8 cellular contexts compared by ENCODE assay signal in the genomic region with DNA sequence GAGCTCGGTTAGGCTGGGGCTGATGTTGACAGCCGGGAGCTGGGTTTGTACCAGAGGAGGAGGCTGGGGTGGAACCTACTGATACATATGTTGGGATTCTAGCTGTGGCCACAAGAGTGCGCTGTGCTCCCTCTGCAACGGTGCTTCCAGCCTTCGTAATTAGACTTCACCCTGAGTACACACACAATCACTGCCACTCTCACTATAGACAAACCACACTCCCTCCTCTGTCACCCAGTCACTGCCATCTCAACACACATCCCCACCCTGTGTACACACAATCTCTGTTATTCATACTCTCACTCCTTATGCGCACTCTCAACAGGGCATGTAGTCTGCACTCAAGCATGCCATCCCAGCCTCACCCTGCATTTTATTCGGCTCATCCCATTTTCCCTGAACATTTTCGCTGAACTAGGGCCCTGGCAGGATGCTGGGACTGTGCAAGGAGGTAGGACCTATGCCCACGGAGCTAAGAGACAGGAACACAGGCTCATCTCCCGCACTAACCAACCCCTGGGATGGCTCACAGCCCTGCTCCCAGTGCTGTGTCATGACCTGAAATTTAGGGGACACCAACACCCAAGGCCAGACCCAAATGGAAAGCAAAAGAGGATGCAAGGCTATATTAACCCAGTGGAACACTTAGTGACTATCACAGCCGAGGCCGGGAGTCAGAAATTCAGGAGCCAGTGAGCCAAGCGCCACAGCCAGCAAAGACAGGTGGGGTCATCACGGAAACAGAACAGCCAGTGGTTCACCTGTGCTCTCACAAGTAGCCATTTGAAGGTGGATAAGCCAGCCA. TPM values are rescaled to one million over a fixed set of nuclear protein-coding genes. Genes with fewer than 3 reads are reported as not detected.
A peak's percentile ranks its signal among the peaks of the same experiment; 100 is the strongest.
DNase-seq lines count a peak whose midpoint lies in the region; ATAC-seq, FAIRE-seq and TF ChIP-seq lines count a peak whose summit lies in the region.

No MANE protein-coding gene starts in this region.

- no peak overlapping the region for H2AFZ ChIP-seq in HepG2 (ENCODE audit: low read length)

- no peaks in the 10 kb centered on the region for H3K36me3 Mint-ChIP-seq in CD4-positive, alpha-beta T cell (ENCODE audit: low read depth)
- peaks cover 2% of the 10 kb centered on the region for H3K36me3 Mint-ChIP-seq in chondrocyte (ENCODE audit: low read depth)

- peak; percentile 84 for ATAC-seq in CD4-positive, alpha-beta T cell (ENCODE audit: poor library complexity)
- ATAC-seq in HepG2: peak; percentile 86
- no peak for ATAC-seq in GM19023 (IDR thresholded peaks at IDR 0.05; ENCODE audit: unreplicated experiment)

- peak; percentile 29 to 62 (median 44) for DNase-seq in CD4-positive, alpha-beta T cell
- DNase-seq in HFF-Myc (ENCODE audit: extremely low read depth, low read depth) (peak; percentile 44), NCI-H460 (ENCODE audit: extremely low read depth, low read depth) (peak; percentile 38), chondrocyte (ENCODE audit: low spot score) (no peak), HepG2 (ENCODE audit: low spot score) (peak; percentile 54)
- DNase-seq in activated CD4-positive, alpha-beta T cell treated with anti-CD3 and anti-CD28 coated beads for 24 hours (ENCODE audit: low read depth in 2 of 2): peak; percentile 39 to 49
- DNase-seq in stimulated activated CD4-positive, alpha-beta T cell treated with anti-CD3 and anti-CD28 coated beads, Interleukin-4, amount 100 ng/mL, for 24 hours: peak; percentile 67

- H3K27ac Mint-ChIP-seq in CD4-positive, alpha-beta T cell: no peak overlapping the region
- H3K27ac Mint-ChIP-seq in chondrocyte (ENCODE audit: unreplicated experiment): peak overlapping the region; percentile 42

- H3K4me3 ChIP-seq in HFF-Myc (replicated peaks; ENCODE audit: low read depth, low read length): no peak overlapping the region
- no peak overlapping the region for H3K4me3 ChIP-seq in HepG2 (replicated peaks in 1 of 3; ENCODE audit: insufficient read depth in 1 of 3, low read depth in 2 of 3, low read length in 3 of 3)

- CTCF ChIA-PET in CD4-positive, alpha-beta T cell (lab: Charles Lee): interaction anchor here (1.0 to 1.5 kb wide), 3 partner anchors 66 to 983 kb away, joined by 3 to 8 read pairs (median 6); partner anchors contain the start of gene CLSPN
- CTCF ChIA-PET in HepG2 (lab: Yijun Ruan, JAX; ENCODE audit: low intra/inter-chr PET ratio, low total read pairs): interaction anchor here (1.1 to 3.8 kb wide), 3 partner anchors 65 to 98 kb away, joined by 3 to 81 read pairs (median 14); no protein-coding TSS in a partner anchor

- intact Hi-C loops in CD4-positive, alpha-beta T cell (cut with DNase I, micrococcal nuclease): loop anchor here (1.0 to 2.0 kb wide), 5 partner anchors 66 to 512 kb away; no protein-coding TSS in a partner anchor
- intact Hi-C loops in HepG2 (cut with micrococcal nuclease; ENCODE audit: unreplicated experiment): loop anchor here (1.0 kb wide), 2 partner anchors 66 to 80 kb away; no protein-coding TSS in a partner anchor

- H3K9ac ChIP-seq in HepG2 (ENCODE audit: insufficient read depth, low read depth, low read length): no peak overlapping the region

- no peaks in the 10 kb centered on the region for H3K9me3 ChIP-seq in CD4-positive, alpha-beta T cell (ENCODE audit: control insufficient read depth, low read length)
- no peaks in the 10 kb centered on the region for H3K9me3 ChIP-seq in HepG2 (ENCODE audit: low read length)

- peak; percentile 80 for TF ChIP-seq RAD21 in HepG2 (CRISPR knock-in tag; IDR thresholded peaks at IDR 0.05)

- TF ChIP-seq POLR2A in HepG2 (IDR thresholded peaks at IDR 0.05; ENCODE audit: insufficient read depth in 1 of 2, low read depth in 2 of 2, low read length in 2 of 2): no peak

- no peak overlapping the region for H3K4me2 ChIP-seq in HepG2 (ENCODE audit: low read depth, low read length)

- no peak overlapping the region for H3K27ac ChIP-seq in CD4-positive, alpha-beta T cell (ENCODE audit: low read depth, low read length)
- no peak overlapping the region for H3K27ac ChIP-seq in HepG2 (ENCODE audit: extremely low read length, insufficient read depth, low read length)

- WGBS in HepG2 (ENCODE audit: low lambda C conversion rate): 30% methylated on average over 12 of the region's 14 CpGs

- H3K27me3 Mint-ChIP-seq in CD4-positive, alpha-beta T cell: peaks cover 58% of the 10 kb centered on the region
- H3K27me3 Mint-ChIP-seq in chondrocyte (ENCODE audit: low read depth): peaks cover 12% of the 10 kb centered on the region

- no peaks in the 10 kb centered on the region for H3K36me3 ChIP-seq in HepG2 (replicated peaks in 1 of 2; ENCODE audit: control insufficient read depth in 1 of 2, insufficient read depth in 2 of 2, low read length in 2 of 2)

- peak; percentile 73 for TF ChIP-seq CTCF in CD4-positive, alpha-beta T cell (IDR thresholded peaks at IDR 0.05)
- TF ChIP-seq CTCF in HFF-Myc (IDR thresholded peaks at IDR 0.05; ENCODE audit: low read depth, low read length, missing control alignments) (peak; percentile 86), chondrocyte (IDR thresholded peaks at IDR 0.05) (peak; percentile 91), HepG2 (CRISPR knock-in tag; IDR thresholded peaks at IDR 0.05) (peak; percentile 93)

- FAIRE-seq in HepG2 (lab: Jason Lieb, UNC): peak; percentile 77

- TF ChIP-seq EP300 in HepG2 (IDR thresholded peaks at IDR 0.05; ENCODE audit: low read depth in 2 of 2, low read length in 2 of 2): no peak
- no peak for TF ChIP-seq EP300 in HepG2 (CRISPR knock-in tag; IDR thresholded peaks at IDR 0.05; ENCODE audit: borderline replicate concordance)

- H4K20me1 ChIP-seq in HepG2 (ENCODE audit: insufficient read depth, low read length): no peaks in the 10 kb centered on the region

- in situ Hi-C loops in HepG2 (cut with HindIII; ENCODE audit: extremely low pct_ligation_motif_present, low pct_unique_long_range_greater_than_20kb): loop anchor here (5.0 kb wide), 1 partner anchor 66 kb away; no protein-coding TSS in a partner anchor

- H3K4me1 ChIP-seq in HepG2 (ENCODE audit: insufficient read depth, low read length): no peaks in the 10 kb centered on the region

- peaks cover 36% of the 10 kb centered on the region for H3K27me3 ChIP-seq in CD4-positive, alpha-beta T cell (ENCODE audit: control insufficient read depth, insufficient read depth, low read length)
- peaks cover 3 to 15% of the 10 kb centered on the region in 2 experiments; a peak in 4 of 5 replicates for H3K27me3 ChIP-seq in HepG2 (ENCODE audit: control insufficient read depth in 1 of 2, insufficient read depth in 2 of 2, low read length in 2 of 2)

- H3K4me3 Mint-ChIP-seq in CD4-positive, alpha-beta T cell: no peak overlapping the region
- no peak overlapping the region for H3K4me3 Mint-ChIP-seq in chondrocyte (ENCODE audit: unreplicated experiment)

- no peaks in the 10 kb centered on the region for H3K79me2 ChIP-seq in HepG2 (ENCODE audit: insufficient read depth, low read length)

- peaks cover 5% of the 10 kb centered on the region for H3K4me1 Mint-ChIP-seq in CD4-positive, alpha-beta T cell (ENCODE audit: low read depth)
- H3K4me1 Mint-ChIP-seq in chondrocyte (ENCODE audit: low read depth): peaks cover 36% of the 10 kb centered on the region

- POLR2A ChIA-PET in CD4-positive, alpha-beta T cell (lab: Charles Lee): no interaction called here
- POLR2A ChIA-PET in HepG2 (lab: Yijun Ruan, JAX): no interaction called here

- no TSS peak for BruUV-seq in HepG2 (replicated peaks; lab: Mats Ljungman, UMichigan)

- no peaks in the 10 kb centered on the region for H3K9me3 Mint-ChIP-seq in CD4-positive, alpha-beta T cell
- H3K9me3 Mint-ChIP-seq in chondrocyte (ENCODE audit: low read depth): peaks cover 7% of the 10 kb centered on the region

RNA-seq across cellular contexts. Expression of gene GJB3, which starts 5.7 kb away (rescaled TPM):
- not detected for total RNA-seq in CD4-positive, alpha-beta T cell
- not detected in 2 replicates for total RNA-seq in NCI-H460 (2014; rRNA removed; shearing (Covaris generic))
- not detected in 2 replicates for polyA plus RNA-seq in NCI-H460 (2014; cell fraction: nucleus; rRNA removed)
- total RNA-seq in chondrocyte: not detected in 3 replicates
- total RNA-seq in HepG2 (2016; rRNA removed; fragmentation: Illumina TruSeq; extraction: Trizol): not detected in 2 replicates
- not detected in 2 replicates for total RNA-seq in HepG2 (2016; cell fraction: cytosol; rRNA removed; fragmentation: Illumina TruSeq; extraction: Trizol; ENCODE audit: low read depth)
- total RNA-seq in HepG2 (2016; cell fraction: insoluble cytoplasmic fraction; rRNA removed; fragmentation: Illumina TruSeq; extraction: Trizol): not detected in 2 replicates
- total RNA-seq in HepG2 (2016; cell fraction: membrane; rRNA removed; fragmentation: Illumina TruSeq; extraction: Trizol): not detected in 2 replicates
- total RNA-seq in HepG2 (2016; cell fraction: nucleus; rRNA removed; fragmentation: Illumina TruSeq; extraction: Trizol): not detected in 2 replicates
- not detected in 2 replicates for polyA plus RNA-seq in HepG2 (2011; rRNA removed)
- not detected in 2 replicates for polyA plus RNA-seq in HepG2 (2011; cell fraction: cytosol; rRNA removed)
- not detected in 2 replicates for polyA plus RNA-seq in HepG2 (2011; cell fraction: nucleus; rRNA removed)
- polyA plus RNA-seq in HepG2 (2012): not detected in 2 replicates
- not detected in 2 replicates for polyA plus RNA-seq in HepG2 (2016; cell fraction: cytosol; fragmentation: Illumina TruSeq; extraction: Trizol; ENCODE audit: low read depth)
- polyA plus RNA-seq in HepG2 (2016; cell fraction: insoluble cytoplasmic fraction; fragmentation: Illumina TruSeq; extraction: Trizol; ENCODE audit: low read depth): not detected in 2 replicates
- polyA plus RNA-seq in HepG2 (2016; cell fraction: membrane; fragmentation: Illumina TruSeq; extraction: Trizol; ENCODE audit: low read depth): not detected in 2 replicates
- not detected in 2 replicates for polyA plus RNA-seq in HepG2 (2016; cell fraction: nucleus; fragmentation: Illumina TruSeq; extraction: Trizol; ENCODE audit: insufficient read depth, low read depth)
- polyA minus RNA-seq in HepG2 (2011; rRNA and poly(A)+ RNA removed; ENCODE audit: low replicate concordance): 32.8 TPM in 1 of 2 replicates, not detected in the other
- polyA minus RNA-seq in HepG2 (2011; cell fraction: cytosol; rRNA and poly(A)+ RNA removed): not detected in 2 replicates
- polyA minus RNA-seq in HepG2 (2011; cell fraction: nucleus; rRNA and poly(A)+ RNA removed): not detected in 2 replicates

RNA-seq across cellular contexts. Expression of gene GJA4, which starts 6.1 kb away (rescaled TPM):
- total RNA-seq in CD4-positive, alpha-beta T cell: not detected
- total RNA-seq in NCI-H460 (2014; rRNA removed; shearing (Covaris generic)): not detected in 2 replicates
- polyA plus RNA-seq in NCI-H460 (2014; cell fraction: nucleus; rRNA removed): not detected in 2 replicates
- total RNA-seq in chondrocyte (0.87 to 11.6 TPM (median 10.7 TPM) in 3 replicates), HepG2 (2016; rRNA removed; fragmentation: Illumina TruSeq; extraction: Trizol) (not detected in 2 replicates)
- total RNA-seq in HepG2 (2016; cell fraction: cytosol; rRNA removed; fragmentation: Illumina TruSeq; extraction: Trizol; ENCODE audit: low read depth): not detected in 2 replicates
- total RNA-seq in HepG2 (2016; cell fraction: insoluble cytoplasmic fraction; rRNA removed; fragmentation: Illumina TruSeq; extraction: Trizol): not detected in 2 replicates
- total RNA-seq in HepG2 (2016; cell fraction: membrane; rRNA removed; fragmentation: Illumina TruSeq; extraction: Trizol): not detected in 2 replicates
- total RNA-seq in HepG2 (2016; cell fraction: nucleus; rRNA removed; fragmentation: Illumina TruSeq; extraction: Trizol): not detected in 2 replicates
- polyA plus RNA-seq in HepG2 (2011; rRNA removed): not detected in 2 replicates
- polyA plus RNA-seq in HepG2 (2011; cell fraction: cytosol; rRNA removed): not detected in 2 replicates
- polyA plus RNA-seq in HepG2 (2011; cell fraction: nucleus; rRNA removed): 0.12 TPM in 1 of 2 replicates, not detected in the other
- polyA plus RNA-seq in HepG2 (2012): not detected in 2 replicates
- not detected in 2 replicates for polyA plus RNA-seq in HepG2 (2016; cell fraction: cytosol; fragmentation: Illumina TruSeq; extraction: Trizol; ENCODE audit: low read depth)
- not detected in 2 replicates for polyA plus RNA-seq in HepG2 (2016; cell fraction: insoluble cytoplasmic fraction; fragmentation: Illumina TruSeq; extraction: Trizol; ENCODE audit: low read depth)
- polyA plus RNA-seq in HepG2 (2016; cell fraction: membrane; fragmentation: Illumina TruSeq; extraction: Trizol; ENCODE audit: low read depth): not detected in 2 replicates
- polyA plus RNA-seq in HepG2 (2016; cell fraction: nucleus; fragmentation: Illumina TruSeq; extraction: Trizol; ENCODE audit: insufficient read depth, low read depth): not detected in 2 replicates
- 0.14 TPM in 1 of 2 replicates, not detected in the other for polyA minus RNA-seq in HepG2 (2011; rRNA and poly(A)+ RNA removed; ENCODE audit: low replicate concordance)
- not detected in 2 replicates for polyA minus RNA-seq in HepG2 (2011; cell fraction: cytosol; rRNA and poly(A)+ RNA removed)
- not detected in 2 replicates for polyA minus RNA-seq in HepG2 (2011; cell fraction: nucleus; rRNA and poly(A)+ RNA removed)

RNA-seq across cellular contexts. Expression of gene GJB4, which starts 27.2 kb away (rescaled TPM):
- not detected for total RNA-seq in CD4-positive, alpha-beta T cell
- total RNA-seq in NCI-H460 (2014; rRNA removed; shearing (Covaris generic)): not detected in 2 replicates
- polyA plus RNA-seq in NCI-H460 (2014; cell fraction: nucleus; rRNA removed): not detected in 2 replicates
- total RNA-seq in chondrocyte: not detected in 3 replicates
- total RNA-seq in HepG2 (2016; rRNA removed; fragmentation: Illumina TruSeq; extraction: Trizol): not detected in 2 replicates
- total RNA-seq in HepG2 (2016; cell fraction: cytosol; rRNA removed; fragmentation: Illumina TruSeq; extraction: Trizol; ENCODE audit: low read depth): not detected in 2 replicates
- total RNA-seq in HepG2 (2016; cell fraction: insoluble cytoplasmic fraction; rRNA removed; fragmentation: Illumina TruSeq; extraction: Trizol): not detected in 2 replicates
- not detected in 2 replicates for total RNA-seq in HepG2 (2016; cell fraction: membrane; rRNA removed; fragmentation: Illumina TruSeq; extraction: Trizol)
- not detected in 2 replicates for total RNA-seq in HepG2 (2016; cell fraction: nucleus; rRNA removed; fragmentation: Illumina TruSeq; extraction: Trizol)
- not detected in 2 replicates for polyA plus RNA-seq in HepG2 (2011; rRNA removed)
- polyA plus RNA-seq in HepG2 (2011; cell fraction: cytosol; rRNA removed): not detected in 2 replicates
- polyA plus RNA-seq in HepG2 (2011; cell fraction: nucleus; rRNA removed): not detected in 2 replicates
- not detected in 2 replicates for polyA plus RNA-seq in HepG2 (2012)
- not detected in 2 replicates for polyA plus RNA-seq in HepG2 (2016; cell fraction: cytosol; fragmentation: Illumina TruSeq; extraction: Trizol; ENCODE audit: low read depth)
- not detected in 2 replicates for polyA plus RNA-seq in HepG2 (2016; cell fraction: insoluble cytoplasmic fraction; fragmentation: Illumina TruSeq; extraction: Trizol; ENCODE audit: low read depth)
- polyA plus RNA-seq in HepG2 (2016; cell fraction: membrane; fragmentation: Illumina TruSeq; extraction: Trizol; ENCODE audit: low read depth): not detected in 2 replicates
- not detected in 2 replicates for polyA plus RNA-seq in HepG2 (2016; cell fraction: nucleus; fragmentation: Illumina TruSeq; extraction: Trizol; ENCODE audit: insufficient read depth, low read depth)
- 0.14 TPM in 1 of 2 replicates, not detected in the other for polyA minus RNA-seq in HepG2 (2011; rRNA and poly(A)+ RNA removed; ENCODE audit: low replicate concordance)
- not detected in 2 replicates for polyA minus RNA-seq in HepG2 (2011; cell fraction: cytosol; rRNA and poly(A)+ RNA removed)
- not detected in 2 replicates for polyA minus RNA-seq in HepG2 (2011; cell fraction: nucleus; rRNA and poly(A)+ RNA removed)

RNA-seq across cellular contexts. Expression of gene GJB5, which starts 31.9 kb away (rescaled TPM):
- not detected for total RNA-seq in CD4-positive, alpha-beta T cell
- not detected in 2 replicates for total RNA-seq in NCI-H460 (2014; rRNA removed; shearing (Covaris generic))
- not detected in 2 replicates for polyA plus RNA-seq in NCI-H460 (2014; cell fraction: nucleus; rRNA removed)
- not detected in 3 replicates for total RNA-seq in chondrocyte
- total RNA-seq in HepG2 (2016; rRNA removed; fragmentation: Illumina TruSeq; extraction: Trizol): not detected in 2 replicates
- total RNA-seq in HepG2 (2016; cell fraction: cytosol; rRNA removed; fragmentation: Illumina TruSeq; extraction: Trizol; ENCODE audit: low read depth): not detected in 2 replicates
- total RNA-seq in HepG2 (2016; cell fraction: insoluble cytoplasmic fraction; rRNA removed; fragmentation: Illumina TruSeq; extraction: Trizol): not detected in 2 replicates
- not detected in 2 replicates for total RNA-seq in HepG2 (2016; cell fraction: membrane; rRNA removed; fragmentation: Illumina TruSeq; extraction: Trizol)
- total RNA-seq in HepG2 (2016; cell fraction: nucleus; rRNA removed; fragmentation: Illumina TruSeq; extraction: Trizol): not detected in 2 replicates
- polyA plus RNA-seq in HepG2 (2011; rRNA removed): not detected in 2 replicates
- not detected in 2 replicates for polyA plus RNA-seq in HepG2 (2011; cell fraction: cytosol; rRNA removed)
- polyA plus RNA-seq in HepG2 (2011; cell fraction: nucleus; rRNA removed): not detected in 2 replicates
- polyA plus RNA-seq in HepG2 (2012): not detected in 2 replicates
- not detected in 2 replicates for polyA plus RNA-seq in HepG2 (2016; cell fraction: cytosol; fragmentation: Illumina TruSeq; extraction: Trizol; ENCODE audit: low read depth)
- not detected in 2 replicates for polyA plus RNA-seq in HepG2 (2016; cell fraction: insoluble cytoplasmic fraction; fragmentation: Illumina TruSeq; extraction: Trizol; ENCODE audit: low read depth)
- polyA plus RNA-seq in HepG2 (2016; cell fraction: membrane; fragmentation: Illumina TruSeq; extraction: Trizol; ENCODE audit: low read depth): not detected in 2 replicates
- polyA plus RNA-seq in HepG2 (2016; cell fraction: nucleus; fragmentation: Illumina TruSeq; extraction: Trizol; ENCODE audit: insufficient read depth, low read depth): not detected in 2 replicates
- 16.6 TPM in 1 of 2 replicates, not detected in the other for polyA minus RNA-seq in HepG2 (2011; rRNA and poly(A)+ RNA removed; ENCODE audit: low replicate concordance)
- polyA minus RNA-seq in HepG2 (2011; cell fraction: cytosol; rRNA and poly(A)+ RNA removed): not detected in 2 replicates
- not detected in 2 replicates for polyA minus RNA-seq in HepG2 (2011; cell fraction: nucleus; rRNA and poly(A)+ RNA removed)
